1 cellular context compared by ENCODE assay signal in genomic region chr3:196867507-196868296, GRCh38.
TF ChIP-seq lines count a peak whose summit lies in the region.

TSS of gene SENP5 (plus strand) at chr3:196867920. CDS start at chr3:196885182, 17,262 bp downstream.

TF ChIP-seq in HepG2, 621 proteins besides CTCF, POLR2A, EP300 and RAD21 (continued from another document and continues in another):
- peak; percentile 79 for TF ChIP-seq SP2 (CRISPR knock-in tag; IDR thresholded peaks at IDR 0.05)
- no peak for TF ChIP-seq HNF4G (IDR thresholded peaks at IDR 0.05; ENCODE audit: borderline replicate concordance, low read depth, low read length)
- TF ChIP-seq HNF4G (CRISPR knock-in tag; IDR thresholded peaks at IDR 0.05; ENCODE audit: borderline replicate concordance, low read depth) = no peak; the same call in 1 of the 2 replicates
- TF ChIP-seq SPEN (CRISPR knock-in tag; IDR thresholded peaks at IDR 0.05; ENCODE audit: low read depth) = peak; percentile 84
- TF ChIP-seq ZNF816 (CRISPR knock-in tag; IDR thresholded peaks at IDR 0.05; ENCODE audit: borderline replicate concordance) = 0 out of 2 replicates have a peak, but pooled peaks have one; percentile 22
- TF ChIP-seq PRDM10 (CRISPR knock-in tag; IDR thresholded peaks at IDR 0.05; ENCODE audit: low read depth) = no peak
- peak; percentile 40 for TF ChIP-seq ZBTB25 (CRISPR knock-in tag; IDR thresholded peaks at IDR 0.05)
- TF ChIP-seq ATF1 (CRISPR knock-in tag; IDR thresholded peaks at IDR 0.05) = peak; percentile 49
- peak; percentile 94 for TF ChIP-seq GABPB1 (CRISPR knock-in tag; IDR thresholded peaks at IDR 0.05)
- peak; percentile 98 for TF ChIP-seq ARID4A (CRISPR knock-in tag; IDR thresholded peaks at IDR 0.05; ENCODE audit: borderline replicate concordance)
- peak; percentile 94 for TF ChIP-seq GATAD1 (CRISPR knock-in tag; IDR thresholded peaks at IDR 0.05)
- no peak for TF ChIP-seq TBX3 (IDR thresholded peaks at IDR 0.05; ENCODE audit: borderline replicate concordance)
- TF ChIP-seq SIN3A (IDR thresholded peaks at IDR 0.05; ENCODE audit: borderline replicate concordance, low read depth, low read length) = peak; percentile 87; the same call in 1 of the 2 replicates
- no peak for TF ChIP-seq BRF2 (CRISPR knock-in tag; IDR thresholded peaks at IDR 0.05)
- TF ChIP-seq ZHX1 (CRISPR knock-in tag; IDR thresholded peaks at IDR 0.05; ENCODE audit: low read depth) = peak; percentile 64; the same call in 1 of the 2 replicates
- peak; percentile 41; the same call in 1 of the 2 replicates for TF ChIP-seq GZF1 (CRISPR knock-in tag; IDR thresholded peaks at IDR 0.05)
- TF ChIP-seq ZNF589 (CRISPR knock-in tag; conservative IDR thresholded peaks at IDR 0.05) = no peak
- peak; percentile 51 for TF ChIP-seq SKI (IDR thresholded peaks at IDR 0.05; ENCODE audit: partially characterized antibody)
- TF ChIP-seq IKZF4 (CRISPR knock-in tag; IDR thresholded peaks at IDR 0.05; ENCODE audit: borderline replicate concordance, low read depth, not compliant biosample characterization) = no peak
- TF ChIP-seq ZFP41 (CRISPR knock-in tag; IDR thresholded peaks at IDR 0.05; ENCODE audit: borderline replicate concordance) = no peak
- peak; percentile 48 for TF ChIP-seq MYC (CRISPR knock-in tag; IDR thresholded peaks at IDR 0.05; ENCODE audit: borderline replicate concordance)
- TF ChIP-seq ZBTB7B (CRISPR knock-in tag; IDR thresholded peaks at IDR 0.05) = no peak
- TF ChIP-seq ATF3 (CRISPR knock-in tag; IDR thresholded peaks at IDR 0.05) = 0 out of 2 replicates have a peak, but pooled peaks have one; percentile 17
- peak; percentile 44; the same call in 1 of the 2 replicates for TF ChIP-seq ZNF710 (CRISPR knock-in tag; IDR thresholded peaks at IDR 0.05; ENCODE audit: borderline replicate concordance)
- 0 out of 2 replicates have a peak, but pooled peaks have one; percentile 22 for TF ChIP-seq SOX13 (IDR thresholded peaks at IDR 0.05)
- no peak for TF ChIP-seq SOX13 (CRISPR knock-in tag; conservative IDR thresholded peaks at IDR 0.05 in 1 of 2, IDR thresholded peaks at IDR 0.05 in 1 of 2)
- peak; percentile 73 for TF ChIP-seq ZHX2 (IDR thresholded peaks at IDR 0.05; ENCODE audit: low read depth)
- TF ChIP-seq ZHX2 (CRISPR knock-in tag; IDR thresholded peaks at IDR 0.05; ENCODE audit: borderline replicate concordance) = no peak
